Comparison of ENCODE assay signal across 10 cellular contexts in genomic region chr1:115430717-115431116, GRCh38.
DNase-seq lines count a peak whose midpoint lies in the region; ATAC-seq, FAIRE-seq and TF ChIP-seq lines count a peak whose summit lies in the region.
"Had no signal": no experiment of that assay in that cellular context is flagged by ENCODE, and none has a peak within 500 bp of the region (broad histone marks: within the 10 kb centered on the region; RNA-seq: fewer than 3 reads in every experiment).

No MANE protein-coding gene starts in this region.

- no peak overlapping the region for H3K4me3 ChIP-seq in bronchial epithelial cell (ENCODE audit: low read depth, low read length)

- intact Hi-C loops in CD14-positive monocyte (cut with micrococcal nuclease) = no loop called here

- DNase-seq in ELR (ENCODE audit: low read depth) = peak; percentile 99
- peak; percentile 43 for DNase-seq in MV-4-11 (lab: John Stamatoyannopoulos, UW)
- DNase-seq in bronchial epithelial cell (ENCODE audit: low read depth) = peak; percentile 97
- peak; percentile 91 for DNase-seq in non-pigmented ciliary epithelial cell (ENCODE audit: low read depth)
- no peak for DNase-seq in CD14-positive monocyte (ENCODE audit: low spot score)
- no peak for DNase-seq in stimulated activated naive CD8-positive, alpha-beta T cell treated with anti-CD3 and anti-CD28 coated beads, Interleukin-15, amount 100 ng/mL, for 72 hours
- DNase-seq: KBM-7 had no signal

- H3K36me3 Mint-ChIP-seq in CD14-positive monocyte = no peaks in the 10 kb centered on the region

- no peaks in the 10 kb centered on the region for H3K36me3 ChIP-seq in bronchial epithelial cell (ENCODE audit: control insufficient read depth, insufficient read depth, low read length)

- H3K4me1 Mint-ChIP-seq in CD14-positive monocyte = no peaks in the 10 kb centered on the region
- no peaks in the 10 kb centered on the region for H3K4me1 Mint-ChIP-seq in stimulated activated naive CD8-positive, alpha-beta T cell treated with anti-CD3 and anti-CD28 coated beads, Interleukin-15, amount 100 ng/mL, for 72 hours

- H3K27ac Mint-ChIP-seq in CD14-positive monocyte = no peak overlapping the region
- H3K27ac Mint-ChIP-seq in stimulated activated naive CD8-positive, alpha-beta T cell treated with anti-CD3 and anti-CD28 coated beads, Interleukin-15, amount 100 ng/mL, for 72 hours = no peak overlapping the region
- H3K27ac Mint-ChIP-seq: activated T-helper 1 cell treated with anti-CD3 and anti-CD28 coated beads, Interleukin-12 subunit alpha, Interleukin-12 subunit beta, Interleukin-2, Interleukin-4 antibody, amounts not matched to agents 30 ng/mL and 10 ng/mL and 1 ng/mL, durations not matched to agents 14 hours and 24 hours and 36 hours had no signal

- TF ChIP-seq CTCF in bronchial epithelial cell (IDR thresholded peaks at IDR 0.05; ENCODE audit: insufficient read depth, low read length, severe bottlenecking) (no peak), CD14-positive monocyte (IDR thresholded peaks at IDR 0.05) (no peak)

- H3K9me3 Mint-ChIP-seq in CD14-positive monocyte = peaks cover 2 to 14% (median 6%) of the 10 kb centered on the region in 7 donors
- no peaks in the 10 kb centered on the region for H3K9me3 Mint-ChIP-seq in stimulated activated naive CD8-positive, alpha-beta T cell treated with anti-CD3 and anti-CD28 coated beads, Interleukin-15, amount 100 ng/mL, for 72 hours
- H3K9me3 Mint-ChIP-seq: activated T-helper 1 cell treated with anti-CD3 and anti-CD28 coated beads, Interleukin-12 subunit alpha, Interleukin-12 subunit beta, Interleukin-2, Interleukin-4 antibody, amounts not matched to agents 30 ng/mL and 10 ng/mL and 1 ng/mL, durations not matched to agents 14 hours and 24 hours and 36 hours had no signal

- no peak for ATAC-seq in GM21529 (IDR thresholded peaks at IDR 0.05; ENCODE audit: unreplicated experiment)
- no peak for ATAC-seq in stimulated activated naive CD8-positive, alpha-beta T cell treated with anti-CD3 and anti-CD28 coated beads, Interleukin-15, amount 100 ng/mL, for 72 hours

- no peak for FAIRE-seq in bronchial epithelial cell (lab: Jason Lieb, UNC)
- FAIRE-seq: endometrium had no signal

- H3K27me3 ChIP-seq in bronchial epithelial cell (ENCODE audit: control insufficient read depth, insufficient read depth, low read length) = no peaks in the 10 kb centered on the region

- peaks cover 0 to 2% (median 0%) of the 10 kb centered on the region in 3 donors for H3K27me3 Mint-ChIP-seq in CD14-positive monocyte (ENCODE audit: low read depth in 3 of 3)
- H3K27me3 Mint-ChIP-seq in stimulated activated naive CD8-positive, alpha-beta T cell treated with anti-CD3 and anti-CD28 coated beads, Interleukin-15, amount 100 ng/mL, for 72 hours = peaks cover 13% of the 10 kb centered on the region

- H3K4me3 Mint-ChIP-seq in CD14-positive monocyte = no peak overlapping the region
- H3K4me3 Mint-ChIP-seq in stimulated activated naive CD8-positive, alpha-beta T cell treated with anti-CD3 and anti-CD28 coated beads, Interleukin-15, amount 100 ng/mL, for 72 hours = no peak overlapping the region
- H3K4me3 Mint-ChIP-seq: activated T-helper 1 cell treated with anti-CD3 and anti-CD28 coated beads, Interleukin-12 subunit alpha, Interleukin-12 subunit beta, Interleukin-2, Interleukin-4 antibody, amounts not matched to agents 30 ng/mL and 10 ng/mL and 1 ng/mL, durations not matched to agents 14 hours and 24 hours and 36 hours had no signal

Comparison
In these comparisons a context has a peak if more than half of its experiments do, and no peak if none do; other contexts are left out.
1. DNase-seq: peak in ELR (single experiment), MV-4-11 (single experiment), bronchial epithelial cell (single experiment) and non-pigmented ciliary epithelial cell (single experiment); none in CD14-positive monocyte (single experiment) and stimulated activated naive CD8-positive, alpha-beta T cell treated with anti-CD3 and anti-CD28 coated beads, Interleukin-15, amount 100 ng/mL, for 72 hours (0 of 2).